24 cellular contexts compared by ENCODE assay signal in genomic region chr5:3929799-3930198, GRCh38.
"Had no signal": no experiment of that assay in that cellular context is flagged by ENCODE, and none has a peak within 500 bp of the region (broad histone marks: within the 10 kb centered on the region; RNA-seq: fewer than 3 reads in every experiment).

No MANE protein-coding gene starts in this region.

- H3K36me3 ChIP-seq: colonic mucosa, esophagus squamous epithelium, gastrocnemius medialis, gastroesophageal sphincter, heart left ventricle, heart right ventricle had no signal

- ATAC-seq: effector memory CD8-positive, alpha-beta T cell; esophagus mucosa; foreskin keratinocyte; gastrocnemius medialis; gastroesophageal sphincter; heart left ventricle; heart right ventricle had no signal

- DNase-seq: colonic mucosa; cortex of kidney; dermis blood vessel endothelial cell; dorsolateral prefrontal cortex; effector CD4-positive, alpha-beta T cell; effector CD8-positive, alpha-beta T cell; effector memory CD4-positive, alpha-beta T cell; effector memory CD8-positive, alpha-beta T cell; endodermal cell; erythroblast; esophagus squamous epithelium; foreskin fibroblast; foreskin keratinocyte; foreskin melanocyte; gastrocnemius medialis; glutamatergic neuron; head of caudate nucleus; heart left ventricle; heart right ventricle had no signal

- H3K27me3 Mint-ChIP-seq: dendritic cell treated with granulocyte-macrophage colony-stimulating factor and Interleukin-4, amounts not matched to agents 40 ng/mL and 50 ng/mL, for 4 days; effector memory CD8-positive, alpha-beta T cell had no signal

- H3K4me3 ChIP-seq: colonic mucosa, coronary artery, dorsolateral prefrontal cortex, esophagus squamous epithelium, gastrocnemius medialis, gastroesophageal sphincter, heart left ventricle, heart right ventricle had no signal

- H3K27ac Mint-ChIP-seq: dendritic cell treated with granulocyte-macrophage colony-stimulating factor and Interleukin-4, amounts not matched to agents 40 ng/mL and 50 ng/mL, for 4 days; effector memory CD8-positive, alpha-beta T cell; endodermal cell had no signal

- H3K27ac ChIP-seq: colonic mucosa, coronary artery, dorsolateral prefrontal cortex, epithelial cell of prostate, esophagus squamous epithelium, foreskin keratinocyte, gastrocnemius medialis, gastroesophageal sphincter, heart left ventricle, heart right ventricle had no signal

- H3K9me3 ChIP-seq: colonic mucosa, esophagus squamous epithelium, gastrocnemius medialis, heart left ventricle had no signal

- H3K27me3 ChIP-seq: colonic mucosa, esophagus squamous epithelium, foreskin keratinocyte, gastrocnemius medialis, gastroesophageal sphincter, heart left ventricle, heart right ventricle had no signal

- H3K4me1 ChIP-seq: colonic mucosa, esophagus squamous epithelium, foreskin keratinocyte, gastrocnemius medialis, gastroesophageal sphincter, heart left ventricle, heart right ventricle had no signal

- H3K4me3 Mint-ChIP-seq: dendritic cell treated with granulocyte-macrophage colony-stimulating factor and Interleukin-4, amounts not matched to agents 40 ng/mL and 50 ng/mL, for 4 days; effector memory CD8-positive, alpha-beta T cell; endodermal cell had no signal

- H3K4me1 Mint-ChIP-seq: endodermal cell had no signal
